In the genomic region with DNA sequence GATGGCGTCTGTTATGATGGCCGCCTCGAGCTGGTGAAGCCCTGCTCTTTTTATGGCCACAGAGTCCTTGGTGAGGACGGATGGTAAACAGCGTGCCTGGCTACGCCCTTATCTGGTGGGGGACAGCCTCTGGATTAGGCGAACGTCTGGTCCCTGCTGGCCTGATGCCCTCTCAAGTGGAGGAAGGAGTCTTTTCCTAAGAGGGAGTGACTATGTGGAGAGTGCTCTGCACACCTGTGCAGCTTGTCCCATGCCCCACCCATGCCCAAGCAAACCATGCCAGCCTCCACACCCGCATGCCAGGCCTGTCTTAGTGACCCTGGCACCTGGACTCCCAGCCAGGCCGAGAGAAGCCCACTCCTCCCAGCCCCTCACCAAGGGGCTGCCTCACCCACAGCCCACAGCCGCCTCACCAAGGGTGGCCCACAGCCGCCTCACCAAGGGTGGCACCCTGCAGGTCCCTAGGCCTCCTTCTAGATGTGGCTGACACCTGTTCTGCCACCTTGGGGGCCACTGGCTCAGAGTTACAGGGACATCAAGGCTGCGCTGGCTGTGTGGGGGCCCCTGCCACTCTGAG, we compare ENCODE assay signal across 25 cellular contexts. TPM values are rescaled to one million over a fixed set of nuclear protein-coding genes. Genes with fewer than 3 reads are reported as not detected.
"Had no signal": no experiment of that assay in that cellular context is flagged by ENCODE, and none has a peak within 500 bp of the region (broad histone marks: within the 10 kb centered on the region; RNA-seq: fewer than 3 reads in every experiment).

No MANE protein-coding gene starts in this region.

- H3K27ac Mint-ChIP-seq: activated CD4-positive, alpha-beta memory T cell treated with anti-CD3 and anti-CD28 coated beads, Interleukin-2, amount 10 ng/mL, durations not matched to agents 7 days and 5 days; activated CD4-positive, alpha-beta T cell treated with anti-CD3 and anti-CD28 coated beads, Interleukin-2, amount 10 ng/mL, durations not matched to agents 24 days and 14 days; activated naive CD4-positive, alpha-beta T cell treated with anti-CD3 and anti-CD28 coated beads, Interleukin-2, amount 10 ng/mL, durations not matched to agents 7 days and 5 days; activated naive CD8-positive, alpha-beta T cell treated with anti-CD3 and anti-CD28 coated beads, Interleukin-2, amount 10 ng/mL, durations not matched to agents 7 days and 5 days; activated T-cell treated with anti-CD3 and anti-CD28 coated beads, Interleukin-2, amount 50 U/mL, for 24 hours; naive B cell had no signal

- H3K4me1 Mint-ChIP-seq: activated CD4-positive, alpha-beta T cell treated with anti-CD3 and anti-CD28 coated beads, Interleukin-2, amount 10 ng/mL, durations not matched to agents 24 days and 14 days; naive B cell had no signal

- H3K9me3 Mint-ChIP-seq: activated CD4-positive, alpha-beta memory T cell treated with anti-CD3 and anti-CD28 coated beads, Interleukin-2, amount 10 ng/mL, durations not matched to agents 7 days and 5 days; activated CD4-positive, alpha-beta T cell treated with anti-CD3 and anti-CD28 coated beads, Interleukin-2, amount 10 ng/mL, durations not matched to agents 24 days and 14 days; activated naive CD4-positive, alpha-beta T cell treated with anti-CD3 and anti-CD28 coated beads, Interleukin-2, amount 10 ng/mL, durations not matched to agents 7 days and 5 days; activated naive CD8-positive, alpha-beta T cell treated with anti-CD3 and anti-CD28 coated beads, Interleukin-2, amount 10 ng/mL, durations not matched to agents 7 days and 5 days; activated T-cell treated with anti-CD3 and anti-CD28 coated beads, Interleukin-2, amount 50 U/mL, for 24 hours; naive B cell had no signal

- H3K27me3 Mint-ChIP-seq: activated CD4-positive, alpha-beta memory T cell treated with anti-CD3 and anti-CD28 coated beads, Interleukin-2, amount 10 ng/mL, durations not matched to agents 7 days and 5 days; activated T-cell treated with anti-CD3 and anti-CD28 coated beads, Interleukin-2, amount 50 U/mL, for 24 hours had no signal

- ATAC-seq: heart left ventricle had no signal

- FAIRE-seq: endothelial cell of umbilical vein, urothelium cell line had no signal

- H3K9me3 ChIP-seq: ascending aorta, heart left ventricle, left ventricle myocardium inferior, right atrium auricular region, tibial nerve had no signal

- H3K4me3 ChIP-seq: ascending aorta, heart left ventricle, left ventricle myocardium inferior, right atrium auricular region, tibial nerve had no signal

- H3K27me3 ChIP-seq: ascending aorta, heart left ventricle, right atrium auricular region, tibial nerve had no signal

- DNase-seq: activated CD4-positive, alpha-beta memory T cell treated with anti-CD3 and anti-CD28 coated beads, Interleukin-2, amount 10 ng/mL, durations not matched to agents 7 days and 5 days; activated CD4-positive, alpha-beta T cell treated with anti-CD3 and anti-CD28 coated beads, Interleukin-2, amount 10 ng/mL, durations not matched to agents 24 days and 14 days; activated CD4-positive, CD25-positive, alpha-beta regulatory T cell treated with anti-CD3 and anti-CD28 coated beads, Interleukin-2, amount 50 U/mL, for 72 hours; activated CD8-positive, alpha-beta memory T cell treated with anti-CD3 and anti-CD28 coated beads, Interleukin-2, amount 50 U/mL, for 48 hours; activated gamma-delta T cell; activated naive CD4-positive, alpha-beta T cell treated with anti-CD3 and anti-CD28 coated beads, Interleukin-2, amount 10 ng/mL, durations not matched to agents 7 days and 5 days; activated naive CD8-positive, alpha-beta T cell treated with anti-CD3 and anti-CD28 coated beads, Interleukin-2, amount 10 ng/mL, durations not matched to agents 7 days and 5 days; activated T-cell treated with anti-CD3 and anti-CD28 coated beads, Interleukin-2, amount 50 U/mL, for 24 hours; foreskin fibroblast; heart left ventricle; kidney glomerular epithelial cell; left ventricle myocardium inferior; mammary epithelial cell; naive B cell; nucleus accumbens; stimulated activated CD4-positive, alpha-beta T cell treated with anti-CD3 and anti-CD28 coated beads, Interleukin-15, amount 100 ng/mL, for 24 hours; stimulated activated CD4-positive, alpha-beta T cell treated with anti-CD3 and anti-CD28 coated beads, Interleukin-2, amount 100 ng/mL, for 24 hours; stimulated activated naive CD4-positive, alpha-beta T cell treated with Interleukin-2 at 50 U/mL for 16 hours; T-helper 2 cell had no signal

- H3K36me3 Mint-ChIP-seq: activated naive CD4-positive, alpha-beta T cell treated with anti-CD3 and anti-CD28 coated beads, Interleukin-2, amount 10 ng/mL, durations not matched to agents 7 days and 5 days; activated naive CD8-positive, alpha-beta T cell treated with anti-CD3 and anti-CD28 coated beads, Interleukin-2, amount 10 ng/mL, durations not matched to agents 7 days and 5 days; brain; naive B cell had no signal

- H3K36me3 ChIP-seq: ascending aorta, heart left ventricle, left ventricle myocardium inferior, right atrium auricular region, tibial nerve had no signal

- H3K4me3 Mint-ChIP-seq: activated CD4-positive, alpha-beta memory T cell treated with anti-CD3 and anti-CD28 coated beads, Interleukin-2, amount 10 ng/mL, durations not matched to agents 7 days and 5 days; activated CD4-positive, alpha-beta T cell treated with anti-CD3 and anti-CD28 coated beads, Interleukin-2, amount 10 ng/mL, durations not matched to agents 24 days and 14 days; activated naive CD4-positive, alpha-beta T cell treated with anti-CD3 and anti-CD28 coated beads, Interleukin-2, amount 10 ng/mL, durations not matched to agents 7 days and 5 days; activated naive CD8-positive, alpha-beta T cell treated with anti-CD3 and anti-CD28 coated beads, Interleukin-2, amount 10 ng/mL, durations not matched to agents 7 days and 5 days; activated T-cell treated with anti-CD3 and anti-CD28 coated beads, Interleukin-2, amount 50 U/mL, for 24 hours had no signal

- H3K27ac ChIP-seq: ascending aorta, heart left ventricle, left ventricle myocardium inferior, right atrium auricular region, tibial nerve had no signal

- H3K4me1 ChIP-seq: ascending aorta, heart left ventricle, left ventricle myocardium inferior, right atrium auricular region had no signal

RNA-seq across cellular contexts. Expression of a gene that starts 40.2 kb away (rescaled TPM):
- total RNA-seq: activated CD4-positive, alpha-beta T cell treated with anti-CD3 and anti-CD28 coated beads, Interleukin-2, amount 10 ng/mL, durations not matched to agents 24 days and 14 days had no signal
